Comparison of ENCODE assay signal across 10 cellular contexts in genomic region chr19:48397636-48398328, GRCh38. TPM values are rescaled to one million over a fixed set of nuclear protein-coding genes. Genes with fewer than 3 reads are reported as not detected.
A peak's percentile ranks its signal among the peaks of the same experiment; 100 is the strongest.
DNase-seq lines count a peak whose midpoint lies in the region; ATAC-seq and TF ChIP-seq lines count a peak whose summit lies in the region.
"Had no signal": no experiment of that assay in that cellular context is flagged by ENCODE, and none has a peak within 500 bp of the region (broad histone marks: within the 10 kb centered on the region; RNA-seq: fewer than 3 reads in every experiment).

No MANE protein-coding gene starts in this region.

- H3F3A ChIP-seq in DOHH2 (ENCODE audit: control insufficient read depth, insufficient read depth) (0 out of 2 replicates have a peak, but pooled peaks cover 4% of the 10 kb centered on the region), MM.1S (ENCODE audit: insufficient read depth, low read length) (peaks cover 17% of the 10 kb centered on the region)

- H3K4me1 ChIP-seq in DOHH2 (ENCODE audit: control insufficient read depth, low read length), result peaks cover 34% of the 10 kb centered on the region
- peaks cover 17% of the 10 kb centered on the region for H3K4me1 ChIP-seq in MM.1S (ENCODE audit: low read length)
- H3K4me1 ChIP-seq in effector memory CD4-positive, alpha-beta T cell (ENCODE audit: control insufficient read depth, insufficient read depth, low read length, poor library complexity, severe bottlenecking), result peaks cover 34% of the 10 kb centered on the region
- H3K4me1 ChIP-seq in parathyroid adenoma, result no peaks in the 10 kb centered on the region

- DNase-seq in MM.1S (no peak), mucosa of gallbladder (ENCODE audit: low spot score) (no peak), MV-4-11 (lab: John Stamatoyannopoulos, UW) (no peak), GM13977 (ENCODE audit: low spot score) (no peak)
- DNase-seq in effector memory CD4-positive, alpha-beta T cell, result no peak

- H3K9ac ChIP-seq in MM.1S (ENCODE audit: low read length) (peak overlapping the region; percentile 78), parathyroid adenoma (no peak overlapping the region)

- no peaks in the 10 kb centered on the region for H3K9me2 ChIP-seq in DOHH2 (replicated peaks; ENCODE audit: control insufficient read depth, low read length)
- H3K9me2 ChIP-seq in MM.1S (replicated peaks; ENCODE audit: insufficient read depth, low read length), result no peaks in the 10 kb centered on the region

- H3K27me3 ChIP-seq in DOHH2 (ENCODE audit: control insufficient read depth, low read length) (peaks cover 54% of the 10 kb centered on the region), MM.1S (replicated peaks; ENCODE audit: insufficient read depth, low read length) (peaks cover 47% of the 10 kb centered on the region), parathyroid adenoma (ENCODE audit: control insufficient read depth, insufficient read depth, low read length) (no peaks in the 10 kb centered on the region)
- H3K27me3 ChIP-seq in effector memory CD4-positive, alpha-beta T cell (replicated peaks; ENCODE audit: control insufficient read depth, insufficient read depth, low read length, poor library complexity, severe bottlenecking), result peaks cover 29% of the 10 kb centered on the region

- H3K9me3 ChIP-seq in DOHH2 (ENCODE audit: control insufficient read depth, insufficient read depth, low read length) (no peaks in the 10 kb centered on the region), MM.1S (replicated peaks; ENCODE audit: insufficient read depth, low read length) (no peaks in the 10 kb centered on the region), parathyroid adenoma (ENCODE audit: control insufficient read depth, low read length) (no peaks in the 10 kb centered on the region)
- H3K9me3 ChIP-seq in effector memory CD4-positive, alpha-beta T cell (ENCODE audit: control insufficient read depth, low read length), result no peaks in the 10 kb centered on the region

- TF ChIP-seq CTCF in DOHH2 (IDR thresholded peaks at IDR 0.05; ENCODE audit: low read depth, low read length, poor library complexity, severe bottlenecking), result no peak
- TF ChIP-seq CTCF in MM.1S (IDR thresholded peaks at IDR 0.05; ENCODE audit: low read length), result no peak
- TF ChIP-seq CTCF in parathyroid adenoma (IDR thresholded peaks at IDR 0.05), result no peak
- TF ChIP-seq CTCF in GM13977 (IDR thresholded peaks at IDR 0.05; ENCODE audit: extremely low read depth, insufficient read depth, missing control alignments), result no peak

- no peaks in the 10 kb centered on the region for H3K79me2 ChIP-seq in DOHH2 (ENCODE audit: control insufficient read depth, low read length)
- H3K79me2 ChIP-seq in MM.1S (ENCODE audit: low read length), result peaks cover 6% of the 10 kb centered on the region; the same call in 1 of the 2 replicates
- H3K79me2 ChIP-seq in parathyroid adenoma, result no peaks in the 10 kb centered on the region

- in situ Hi-C loops in GM13977 (cut with MboI; ENCODE audit: low pct_unique_long_range_greater_than_20kb, low sequenced_read_pairs, unreplicated experiment), result no loop called here

- peak overlapping the region; percentile 63 for H2AFZ ChIP-seq in MM.1S (ENCODE audit: low read length)
- peak overlapping the region; percentile 54 for H2AFZ ChIP-seq in parathyroid adenoma

- H4K20me1 ChIP-seq in DOHH2 (ENCODE audit: control insufficient read depth, insufficient read depth, low read depth, low read length) (no peaks in the 10 kb centered on the region), MM.1S (ENCODE audit: insufficient read depth, low read length) (no peaks in the 10 kb centered on the region)

- H3K4me3 ChIP-seq in DOHH2 (ENCODE audit: low read length), result peak overlapping the region; percentile 51
- H3K4me3 ChIP-seq in MM.1S (ENCODE audit: low read length), result peak overlapping the region; percentile 76
- peak overlapping the region; percentile 49 for H3K4me3 ChIP-seq in effector memory CD4-positive, alpha-beta T cell (ENCODE audit: insufficient read depth, low read depth, low read length, poor library complexity, severe bottlenecking)
- H3K4me3 ChIP-seq in parathyroid adenoma (ENCODE audit: low read depth, low read length), result peak overlapping the region; percentile 57

- H3K36me3 ChIP-seq in DOHH2 (ENCODE audit: control insufficient read depth, low read length) (no peaks in the 10 kb centered on the region), MM.1S (replicated peaks; ENCODE audit: insufficient read depth, low read length) (no peaks in the 10 kb centered on the region), parathyroid adenoma (ENCODE audit: control insufficient read depth, insufficient read depth, low read length) (no peaks in the 10 kb centered on the region)
- H3K36me3 ChIP-seq in effector memory CD4-positive, alpha-beta T cell (ENCODE audit: control insufficient read depth, insufficient read depth, low read length), result no peaks in the 10 kb centered on the region

- no peak for ATAC-seq in HG02885 (IDR thresholded peaks at IDR 0.05; ENCODE audit: poor library complexity, unreplicated experiment)

- H3K4me2 ChIP-seq in DOHH2 (ENCODE audit: low read length), result peak overlapping the region; percentile 47
- H3K4me2 ChIP-seq in MM.1S (ENCODE audit: low read depth, low read length), result peak overlapping the region; percentile 99
- H3K4me2 ChIP-seq in parathyroid adenoma (ENCODE audit: low read length), result peak overlapping the region; percentile 83

- H3K27ac ChIP-seq in DOHH2 (ENCODE audit: low read depth, low read length) (no peak overlapping the region), MM.1S (ENCODE audit: low read length) (no peak overlapping the region), parathyroid adenoma (no peak overlapping the region)
- H3K27ac ChIP-seq in effector memory CD4-positive, alpha-beta T cell (ENCODE audit: insufficient read depth, low read length, poor library complexity, severe bottlenecking), result no peak overlapping the region

RNA-seq across cellular contexts. Expression of gene GRIN2D, which starts 4.3 kb away (rescaled TPM):
- 0.69 TPM for total RNA-seq in mucosa of gallbladder

RNA-seq across cellular contexts. Expression of gene KDELR1, which starts 6.4 kb away (rescaled TPM):
- total RNA-seq in mucosa of gallbladder, result 205 TPM

RNA-seq across cellular contexts. Expression of gene SYNGR4, which starts 33.6 kb away (rescaled TPM):
- not detected for total RNA-seq in mucosa of gallbladder
- total RNA-seq: T-helper 1 cell treated with Interleukin-12 subunit alpha and Interleukin-12 subunit beta and Interleukin-4 antibody, amounts not matched to agents 30 ng/mL and 1 ng/mL, for 36 hours; ureter had no signal

RNA-seq across cellular contexts. Expression of gene TMEM143, which starts 34.0 kb away (rescaled TPM):
- 18.0 TPM for total RNA-seq in mucosa of gallbladder

RNA-seq across cellular contexts. Expression of gene GRWD1, which starts 48.0 kb away (rescaled TPM):
- total RNA-seq in mucosa of gallbladder, result 27.6 TPM

Comparison
In these comparisons a context has a peak if more than half of its experiments do, and no peak if none do; other contexts are left out.
1. H3K4me2 ChIP-seq: peak in every context shown above with its lines; median percentile 99 in MM.1S; 83 in parathyroid adenoma; 47 in DOHH2.